13 cellular contexts compared by ENCODE assay signal in the genomic region with DNA sequence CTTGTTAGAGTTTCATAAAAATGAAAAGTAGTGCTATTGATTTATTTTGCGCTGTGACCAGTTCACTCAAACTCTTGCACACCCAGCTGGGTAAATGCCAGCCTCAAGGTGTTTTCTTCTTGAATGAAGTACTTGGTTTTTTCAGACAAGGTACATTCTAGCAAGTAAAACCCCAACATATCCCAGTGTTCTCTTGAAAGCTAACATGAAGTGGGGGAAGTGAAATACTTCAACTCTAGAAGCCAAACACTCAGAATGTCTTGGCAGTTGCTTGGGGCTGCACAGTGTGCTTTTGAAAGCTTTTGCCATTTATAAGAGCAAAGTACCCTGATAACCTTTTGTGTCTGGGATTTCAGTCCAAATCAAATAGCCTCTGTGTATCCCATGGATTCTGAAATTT. TPM values are rescaled to one million over a fixed set of nuclear protein-coding genes. Genes with fewer than 3 reads are reported as not detected.
"Had no signal": no experiment of that assay in that cellular context is flagged by ENCODE, and none has a peak within 500 bp of the region (broad histone marks: within the 10 kb centered on the region; RNA-seq: fewer than 3 reads in every experiment).

No MANE protein-coding gene starts in this region.

- H3K27ac ChIP-seq: SJSA1 had no signal

- H3K27me3 ChIP-seq: SJSA1 had no signal

- ATAC-seq: natural killer cell had no signal

- DNase-seq: activated CD4-positive, alpha-beta memory T cell treated with anti-CD3 and anti-CD28 coated beads for 36 hours; activated CD4-positive, alpha-beta T cell treated with anti-CD3 and anti-CD28 coated beads for 1 hour; activated gamma-delta T cell; activated naive CD8-positive, alpha-beta T cell treated with anti-CD3 and anti-CD28 coated beads for 36 hours; activated T-cell treated with anti-CD3 and anti-CD28 coated beads, Interleukin-2, amount 50 U/mL, for 48 hours; hippocampal formation; natural killer cell; T-helper 9 cell; trophoblast cell had no signal

- H3K4me3 ChIP-seq: SJSA1 had no signal

- H3K36me3 ChIP-seq: SJSA1 had no signal

- H3K9me3 ChIP-seq: SJSA1 had no signal

- FAIRE-seq: colon, endothelial cell of umbilical vein, small intestine had no signal

RNA-seq across cellular contexts. Expression of gene NPAS2, which starts 13.4 kb away (rescaled TPM):
- total RNA-seq: natural killer cell had no signal
